ENCODE assay signal across 1 cellular context in genomic region chr6:17602888-17603287, GRCh38.
A peak's percentile ranks its signal among the peaks of the same experiment; 100 is the strongest.
TF ChIP-seq lines count a peak whose summit lies in the region.

No MANE protein-coding gene starts in this region.

TF ChIP-seq in HepG2, 621 proteins besides CTCF, POLR2A, EP300 and RAD21 (continued from another document and continues in another):
- TF ChIP-seq ZNF639 (CRISPR knock-in tag; conservative IDR thresholded peaks at IDR 0.05), result no peak
- TF ChIP-seq MYC (CRISPR knock-in tag; IDR thresholded peaks at IDR 0.05; ENCODE audit: borderline replicate concordance), result no peak
- no peak for TF ChIP-seq USF2 (IDR thresholded peaks at IDR 0.05; ENCODE audit: low read depth, low read length)
- no peak for TF ChIP-seq USF2 (CRISPR knock-in tag; IDR thresholded peaks at IDR 0.05; ENCODE audit: borderline replicate concordance)
- TF ChIP-seq ZHX1 (CRISPR knock-in tag; IDR thresholded peaks at IDR 0.05; ENCODE audit: low read depth), result no peak
- no peak for TF ChIP-seq CCDC6 (CRISPR knock-in tag; IDR thresholded peaks at IDR 0.05)
- TF ChIP-seq ADNP (CRISPR knock-in tag; IDR thresholded peaks at IDR 0.05), result no peak
- no peak for TF ChIP-seq NR2F6 (IDR thresholded peaks at IDR 0.05)
- no peak for TF ChIP-seq NR2F6 (CRISPR knock-in tag; IDR thresholded peaks at IDR 0.05)
- no peak for TF ChIP-seq MZF1 (CRISPR knock-in tag; IDR thresholded peaks at IDR 0.05; ENCODE audit: borderline replicate concordance)
- TF ChIP-seq MNT (IDR thresholded peaks at IDR 0.05), result no peak
- TF ChIP-seq NCOA1 (CRISPR knock-in tag; IDR thresholded peaks at IDR 0.05), result no peak
- TF ChIP-seq ZBTB7B (CRISPR knock-in tag; IDR thresholded peaks at IDR 0.05), result no peak
- TF ChIP-seq MXD4 (CRISPR knock-in tag; IDR thresholded peaks at IDR 0.05), result no peak
- no peak for TF ChIP-seq ATF7-NPFF (CRISPR knock-in tag; IDR thresholded peaks at IDR 0.05; ENCODE audit: low read depth)
- TF ChIP-seq JUND (CRISPR knock-in tag; IDR thresholded peaks at IDR 0.05), result no peak
- no peak for TF ChIP-seq ZBTB39 (CRISPR knock-in tag; IDR thresholded peaks at IDR 0.05)
- no peak for TF ChIP-seq WIZ (CRISPR knock-in tag; IDR thresholded peaks at IDR 0.05)
- TF ChIP-seq PLSCR1 (CRISPR knock-in tag; IDR thresholded peaks at IDR 0.05; ENCODE audit: borderline replicate concordance), result no peak
- TF ChIP-seq MLX (CRISPR knock-in tag; IDR thresholded peaks at IDR 0.05), result no peak
- TF ChIP-seq CHD2 (IDR thresholded peaks at IDR 0.05; ENCODE audit: low read depth, low read length), result no peak
- TF ChIP-seq ZNF484 (CRISPR knock-in tag; IDR thresholded peaks at IDR 0.05; ENCODE audit: borderline replicate concordance, low read depth), result no peak
- TF ChIP-seq MTF2 (CRISPR knock-in tag; IDR thresholded peaks at IDR 0.05; ENCODE audit: borderline replicate concordance), result no peak
- TF ChIP-seq ZBTB8A (CRISPR knock-in tag; IDR thresholded peaks at IDR 0.05; ENCODE audit: borderline replicate concordance, low read depth), result no peak
- no peak for TF ChIP-seq ZNF34 (CRISPR knock-in tag; IDR thresholded peaks at IDR 0.05; ENCODE audit: borderline replicate concordance)
- no peak for TF ChIP-seq ZSCAN5A (CRISPR knock-in tag; IDR thresholded peaks at IDR 0.05; ENCODE audit: borderline replicate concordance)
- no peak for TF ChIP-seq MEF2D (CRISPR knock-in tag; IDR thresholded peaks at IDR 0.05)
- TF ChIP-seq POLR2G (IDR thresholded peaks at IDR 0.05; ENCODE audit: low read depth, low read length), result peak; percentile 47
- TF ChIP-seq ZNF362 (CRISPR knock-in tag; IDR thresholded peaks at IDR 0.05; ENCODE audit: borderline replicate concordance), result no peak
- TF ChIP-seq STAT5B (CRISPR knock-in tag; IDR thresholded peaks at IDR 0.05), result no peak
- TF ChIP-seq RBFOX2 (IDR thresholded peaks at IDR 0.05; ENCODE audit: low read depth, low read length), result peak; percentile 59
- no peak for TF ChIP-seq ZBTB20 (CRISPR knock-in tag; IDR thresholded peaks at IDR 0.05; ENCODE audit: borderline replicate concordance, low read depth)
- TF ChIP-seq HNRNPL (IDR thresholded peaks at IDR 0.05; ENCODE audit: low read depth, low read length), result no peak
- no peak for TF ChIP-seq CENPBD1 (CRISPR knock-in tag; IDR thresholded peaks at IDR 0.05; ENCODE audit: borderline replicate concordance, low read depth)
- no peak for TF ChIP-seq CREBL2 (CRISPR knock-in tag; IDR thresholded peaks at IDR 0.05; ENCODE audit: borderline replicate concordance)
- TF ChIP-seq ZC3H13 (CRISPR knock-in tag; IDR thresholded peaks at IDR 0.05), result no peak
- TF ChIP-seq ZNF780A (CRISPR knock-in tag; IDR thresholded peaks at IDR 0.05), result no peak
- TF ChIP-seq ZFAT (CRISPR knock-in tag; conservative IDR thresholded peaks at IDR 0.05), result no peak
- no peak for TF ChIP-seq SP4 (CRISPR knock-in tag; IDR thresholded peaks at IDR 0.05)
- TF ChIP-seq SNAPC4 (CRISPR knock-in tag; IDR thresholded peaks at IDR 0.05), result no peak
- peak; percentile 62 for TF ChIP-seq DRAP1 (CRISPR knock-in tag; IDR thresholded peaks at IDR 0.05)
